Comparison of ENCODE assay signal across 20 cellular contexts in genomic region chr1:53134042-53134485, GRCh38. TPM values are rescaled to one million over a fixed set of nuclear protein-coding genes. Genes with fewer than 3 reads are reported as not detected.
DNase-seq lines count a peak whose midpoint lies in the region; ATAC-seq, FAIRE-seq and TF ChIP-seq lines count a peak whose summit lies in the region.
"Had no signal": no experiment of that assay in that cellular context is flagged by ENCODE, and none has a peak within 500 bp of the region (broad histone marks: within the 10 kb centered on the region; RNA-seq: fewer than 3 reads in every experiment).

No MANE protein-coding gene starts in this region.

- H3K27me3 ChIP-seq in right lobe of liver (no peaks in the 10 kb centered on the region), HepG2 (ENCODE audit: control insufficient read depth in 1 of 2, insufficient read depth in 2 of 2, low read length in 2 of 2) (peaks cover 3 to 5% of the 10 kb centered on the region in 2 experiments; a peak in 3 of 5 replicates), fibroblast of lung (ENCODE audit: control insufficient read depth, insufficient read depth, low read length) (no peaks in the 10 kb centered on the region), stomach smooth muscle (ENCODE audit: control insufficient read depth in 1 of 2, insufficient read depth in 2 of 2, low read length in 2 of 2) (no peaks in the 10 kb centered on the region)

- no peak overlapping the region for H3K9ac ChIP-seq in HepG2 (ENCODE audit: insufficient read depth, low read depth, low read length)
- H3K9ac ChIP-seq in fibroblast of lung (ENCODE audit: insufficient read depth, low read length) = no peak overlapping the region
- H3K9ac ChIP-seq in stomach smooth muscle (ENCODE audit: low read length in 2 of 2) = no peak overlapping the region

- TF ChIP-seq EP300 in HepG2 (IDR thresholded peaks at IDR 0.05; ENCODE audit: low read depth in 2 of 2, low read length in 2 of 2) = no peak
- TF ChIP-seq EP300 in HepG2 (CRISPR knock-in tag; IDR thresholded peaks at IDR 0.05; ENCODE audit: borderline replicate concordance) = no peak

- no peak overlapping the region for H3K4me3 ChIP-seq in right lobe of liver
- H3K4me3 ChIP-seq in HepG2 (replicated peaks in 1 of 3; ENCODE audit: insufficient read depth in 1 of 3, low read depth in 2 of 3, low read length in 3 of 3) = no peak overlapping the region
- H3K4me3 ChIP-seq in fibroblast of lung (replicated peaks in 1 of 4; ENCODE audit: control extremely low read depth in 1 of 4, insufficient read depth in 1 of 4, low read depth in 3 of 4, low read length in 4 of 4) = no peak overlapping the region
- H3K4me3 ChIP-seq in stomach smooth muscle (ENCODE audit: low read length in 2 of 2) = no peak overlapping the region
- H3K4me3 ChIP-seq: GM23248, HAP-1 had no signal

- no peak for FAIRE-seq in HepG2 (lab: Jason Lieb, UNC)
- FAIRE-seq: G401.6 had no signal

- H3K9me3 ChIP-seq in right lobe of liver = no peaks in the 10 kb centered on the region
- peaks cover 7% of the 10 kb centered on the region for H3K9me3 ChIP-seq in HepG2 (ENCODE audit: low read length)
- H3K9me3 ChIP-seq in fibroblast of lung (ENCODE audit: control insufficient read depth, insufficient read depth, low read depth, low read length) = no peaks in the 10 kb centered on the region
- H3K9me3 ChIP-seq in stomach smooth muscle (ENCODE audit: control insufficient read depth in 2 of 2, low read length in 2 of 2) = peaks cover 0 to 5% of the 10 kb centered on the region in 2 donors

- H3K4me1 ChIP-seq in right lobe of liver (no peaks in the 10 kb centered on the region), HepG2 (ENCODE audit: insufficient read depth, low read length) (peaks cover 67% of the 10 kb centered on the region), fibroblast of lung (ENCODE audit: control insufficient read depth, extremely low read depth, insufficient read depth, low read length) (peaks cover 10% of the 10 kb centered on the region), stomach smooth muscle (ENCODE audit: control insufficient read depth, insufficient read depth, low read length) (peaks cover 49% of the 10 kb centered on the region)
- H3K4me1 ChIP-seq: HAP-1 had no signal

- TF ChIP-seq CTCF in right lobe of liver (IDR thresholded peaks at IDR 0.05) (no peak), HepG2 (CRISPR knock-in tag; IDR thresholded peaks at IDR 0.05) (no peak), fibroblast of lung (conservative IDR thresholded peaks at IDR 0.05 in 1 of 2, IDR thresholded peaks at IDR 0.05 in 1 of 2; ENCODE audit: low read depth in 1 of 2, low read length in 2 of 2) (no peak), omental fat pad (IDR thresholded peaks at IDR 0.05) (no peak)

- BruUV-seq in HepG2 (replicated peaks; lab: Mats Ljungman, UMichigan) = no TSS peak

- no peak for TF ChIP-seq RAD21 in HepG2 (CRISPR knock-in tag; IDR thresholded peaks at IDR 0.05)

- intact Hi-C loops in right lobe of liver (cut with DNase I) (no loop called here), HepG2 (cut with micrococcal nuclease; ENCODE audit: unreplicated experiment) (no loop called here)

- H3K4me2 ChIP-seq in HepG2 (ENCODE audit: low read depth, low read length) = no peak overlapping the region
- H3K4me2 ChIP-seq in fibroblast of lung (ENCODE audit: extremely low read depth, insufficient read depth, low read length) = no peak overlapping the region

- H3K36me3 ChIP-seq in right lobe of liver (no peaks in the 10 kb centered on the region), HepG2 (replicated peaks in 1 of 2; ENCODE audit: control insufficient read depth in 1 of 2, insufficient read depth in 2 of 2, low read length in 2 of 2) (no peaks in the 10 kb centered on the region), fibroblast of lung (ENCODE audit: control insufficient read depth, insufficient read depth, low read length) (no peaks in the 10 kb centered on the region), stomach smooth muscle (ENCODE audit: control insufficient read depth in 2 of 2, insufficient read depth in 2 of 2, low read length in 2 of 2) (no peaks in the 10 kb centered on the region)
- H3K36me3 ChIP-seq: HAP-1 had no signal

- H3K27ac ChIP-seq in right lobe of liver = no peak overlapping the region
- no peak overlapping the region for H3K27ac ChIP-seq in HepG2 (ENCODE audit: extremely low read length, insufficient read depth, low read length)
- H3K27ac ChIP-seq in fibroblast of lung (ENCODE audit: insufficient read depth, low read length) = peak overlapping the region; percentile 98
- H3K27ac ChIP-seq in stomach smooth muscle (ENCODE audit: low read length) = peak overlapping the region; percentile 96

- TF ChIP-seq POLR2A in right lobe of liver (IDR thresholded peaks at IDR 0.05) (no peak), HepG2 (IDR thresholded peaks at IDR 0.05; ENCODE audit: insufficient read depth in 1 of 2, low read depth in 2 of 2, low read length in 2 of 2) (no peak)

- no peak overlapping the region for H2AFZ ChIP-seq in HepG2 (ENCODE audit: low read length)
- H2AFZ ChIP-seq in fibroblast of lung (ENCODE audit: low read length) = no peak overlapping the region

- H4K20me1 ChIP-seq in HepG2 (ENCODE audit: insufficient read depth, low read length) (no peaks in the 10 kb centered on the region), fibroblast of lung (ENCODE audit: control insufficient read depth, extremely low read depth, insufficient read depth, low read length) (no peaks in the 10 kb centered on the region)

- in situ Hi-C loops in HepG2 (cut with HindIII; ENCODE audit: extremely low pct_ligation_motif_present, low pct_unique_long_range_greater_than_20kb) = no loop called here

- POLR2A ChIA-PET in HepG2 (lab: Yijun Ruan, JAX) = interaction anchor here (1.4 to 1.9 kb wide), 2 partner anchors 10 to 26 kb away, joined by 3 to 4 read pairs; no protein-coding TSS in a partner anchor

- ATAC-seq in right lobe of liver (no peak), HepG2 (no peak), omental fat pad (ENCODE audit: low FRiP score) (no peak), HG02938 (IDR thresholded peaks at IDR 0.05; ENCODE audit: unreplicated experiment) (no peak)

- no peaks in the 10 kb centered on the region for H3K79me2 ChIP-seq in HepG2 (ENCODE audit: insufficient read depth, low read length)
- no peaks in the 10 kb centered on the region for H3K79me2 ChIP-seq in fibroblast of lung (ENCODE audit: control insufficient read depth, insufficient read depth, low read length)

- WGBS in right lobe of liver (ENCODE audit: insufficient coverage, low coverage, low lambda C conversion rate, missing lambda C conversion rate) = no CpG with 5 or more reads among the region's 7 CpGs
- WGBS in HepG2 (ENCODE audit: low lambda C conversion rate) = 95% methylated on average over 6 of the region's 7 CpGs

- CTCF ChIA-PET in HepG2 (lab: Yijun Ruan, JAX; ENCODE audit: low intra/inter-chr PET ratio, low total read pairs) = no interaction called here

- DNase-seq in right lobe of liver = peak in 2 of 3 donors; percentile 18 to 21
- DNase-seq in HepG2 (ENCODE audit: low spot score) = no peak
- DNase-seq in fibroblast of lung (ENCODE audit: low read depth in 2 of 2) = no peak
- peak; percentile 18 for DNase-seq in omental fat pad (ENCODE audit: low spot score)
- DNase-seq in stimulated activated naive CD4-positive, alpha-beta T cell (lab: John Stamatoyannopoulos, UW) = no peak
- DNase-seq in NK-92 (lab: John Stamatoyannopoulos, UW; ENCODE audit: unreplicated experiment) = no peak
- DNase-seq: 8988T, DMS 273 treated with DMSO at 0.1 percent for 48 hours, GM23248, KBM-7, NCI-H187, NCI-H2107, NCI-H510A, RPMI8226, SHP77 treated with DMSO at 0.1 percent for 48 hours had no signal

RNA-seq across cellular contexts. Expression of gene SLC1A7, which starts 8.4 kb away (rescaled TPM):
- total RNA-seq in right lobe of liver = 1 to 10 TPM in 1 of 6 experiments, under 1 TPM in 5; 0.31 to 1.3 (median 0.61) TPM
- 0.04 TPM in 1 of 2 replicates, not detected in the other for total RNA-seq in HepG2 (2016; rRNA removed; fragmentation: Illumina TruSeq; extraction: Trizol)
- total RNA-seq in HepG2 (2016; cell fraction: cytosol; rRNA removed; fragmentation: Illumina TruSeq; extraction: Trizol; ENCODE audit: low read depth) = 0.10 TPM in 1 of 2 replicates, not detected in the other
- total RNA-seq in HepG2 (2016; cell fraction: insoluble cytoplasmic fraction; rRNA removed; fragmentation: Illumina TruSeq; extraction: Trizol) = 0.10 TPM in 1 of 2 replicates, not detected in the other
- total RNA-seq in HepG2 (2016; cell fraction: membrane; rRNA removed; fragmentation: Illumina TruSeq; extraction: Trizol) = not detected in 2 replicates
- not detected in 2 replicates for total RNA-seq in HepG2 (2016; cell fraction: nucleus; rRNA removed; fragmentation: Illumina TruSeq; extraction: Trizol)
- 2.0 and 4.8 TPM in 2 replicates for polyA plus RNA-seq in HepG2 (2011; rRNA removed)
- polyA plus RNA-seq in HepG2 (2011; cell fraction: cytosol; rRNA removed) = 1.7 and 1.9 TPM in 2 replicates
- polyA plus RNA-seq in HepG2 (2011; cell fraction: nucleus; rRNA removed) = 10.0 and 14.8 TPM in 2 replicates
- polyA plus RNA-seq in HepG2 (2012) = 8.9 and 11.0 TPM in 2 replicates
- polyA plus RNA-seq in HepG2 (2016; cell fraction: cytosol; fragmentation: Illumina TruSeq; extraction: Trizol; ENCODE audit: low read depth) = not detected in 2 replicates
- not detected in 2 replicates for polyA plus RNA-seq in HepG2 (2016; cell fraction: insoluble cytoplasmic fraction; fragmentation: Illumina TruSeq; extraction: Trizol; ENCODE audit: low read depth)
- polyA plus RNA-seq in HepG2 (2016; cell fraction: membrane; fragmentation: Illumina TruSeq; extraction: Trizol; ENCODE audit: low read depth) = 0.07 TPM in 1 of 2 replicates, not detected in the other
- polyA plus RNA-seq in HepG2 (2016; cell fraction: nucleus; fragmentation: Illumina TruSeq; extraction: Trizol; ENCODE audit: insufficient read depth, low read depth) = not detected in 2 replicates
- polyA minus RNA-seq in HepG2 (2011; rRNA and poly(A)+ RNA removed; ENCODE audit: low replicate concordance) = 2.1 TPM in 1 of 2 replicates, not detected in the other
- polyA minus RNA-seq in HepG2 (2011; cell fraction: cytosol; rRNA and poly(A)+ RNA removed) = 0.70 and 0.99 TPM in 2 replicates
- 0.77 and 2.1 TPM in 2 replicates for polyA minus RNA-seq in HepG2 (2011; cell fraction: nucleus; rRNA and poly(A)+ RNA removed)
- 0.26 and 0.33 TPM in 2 replicates for total RNA-seq in fibroblast of lung
- 0.09 and 0.15 TPM in 2 replicates for polyA plus RNA-seq in fibroblast of lung
- polyA plus RNA-seq in fibroblast of lung (2012) = 0.58 and 1.0 TPM in 2 replicates
- 1.9 TPM in 1 of 2 replicates, not detected in the other for polyA minus RNA-seq in fibroblast of lung (ENCODE audit: low replicate concordance)
- total RNA-seq in omental fat pad = under 1 TPM in 3 of 4 donors, not detected in 1; 0.19 to 0.63 (median 0.48) TPM
- total RNA-seq: B cell, GM23248 had no signal

Comparison
In these comparisons a context has a peak if more than half of its experiments do, and no peak if none do; other contexts are left out.
1. DNase-seq: peak in right lobe of liver (2 of 3) and omental fat pad (single experiment); none in HepG2 (single experiment), fibroblast of lung (0 of 2), stimulated activated naive CD4-positive, alpha-beta T cell (0 of 6) and NK-92 (single experiment).
2. H3K27ac ChIP-seq: peak in fibroblast of lung (single experiment) and stomach smooth muscle (single experiment); none in right lobe of liver (0 of 3) and HepG2 (single experiment).